In genomic region chr2:144331652-144332355, GRCh38 we compare ENCODE assay signal across 1 cellular context.
TF ChIP-seq lines count a peak whose summit lies in the region.

No MANE protein-coding gene starts in this region.

TF ChIP-seq in K562, 482 proteins besides CTCF, POLR2A, EP300 and RAD21 (continued from another document and continues in another):
- TF ChIP-seq, protein P1, sequence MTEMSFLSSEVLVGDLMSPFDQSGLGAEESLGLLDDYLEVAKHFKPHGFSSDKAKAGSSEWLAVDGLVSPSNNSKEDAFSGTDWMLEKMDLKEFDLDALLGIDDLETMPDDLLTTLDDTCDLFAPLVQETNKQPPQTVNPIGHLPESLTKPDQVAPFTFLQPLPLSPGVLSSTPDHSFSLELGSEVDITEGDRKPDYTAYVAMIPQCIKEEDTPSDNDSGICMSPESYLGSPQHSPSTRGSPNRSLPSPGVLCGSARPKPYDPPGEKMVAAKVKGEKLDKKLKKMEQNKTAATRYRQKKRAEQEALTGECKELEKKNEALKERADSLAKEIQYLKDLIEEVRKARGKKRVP (CRISPR knock-in tag; IDR thresholded peaks at IDR 0.05): no peak
- TF ChIP-seq PHB2 (IDR thresholded peaks at IDR 0.05; ENCODE audit: low read depth): no peak
- TF ChIP-seq ZNF316 (IDR thresholded peaks at IDR 0.05): peak; percentile 22; the same call in 1 of the 2 replicates
- no peak for TF ChIP-seq KLF10 (CRISPR knock-in tag; IDR thresholded peaks at IDR 0.05)
- no peak; the same call in 1 of the 2 replicates for TF ChIP-seq NCOA1 (IDR thresholded peaks at IDR 0.05; ENCODE audit: low read depth)
- TF ChIP-seq POLR2AphosphoS2 (IDR thresholded peaks at IDR 0.05; ENCODE audit: low read length): no peak
- TF ChIP-seq NELFE (IDR thresholded peaks at IDR 0.05; ENCODE audit: insufficient read depth, insufficient read length): no peak
- TF ChIP-seq XRCC4 (IDR thresholded peaks at IDR 0.05; ENCODE audit: extremely low read depth, insufficient read depth, insufficient read length): no peak
- no peak for TF ChIP-seq EZH2 (IDR thresholded peaks at IDR 0.05; ENCODE audit: borderline replicate concordance, low read depth, low read length)
- no peak for TF ChIP-seq STAT5A (IDR thresholded peaks at IDR 0.05; ENCODE audit: borderline replicate concordance, low read length)
- no peak for TF ChIP-seq E2F5 (CRISPR knock-in tag; IDR thresholded peaks at IDR 0.05)
- TF ChIP-seq EWSR1 (IDR thresholded peaks at IDR 0.05; ENCODE audit: borderline replicate concordance, low read depth, partially characterized antibody): no peak
- TF ChIP-seq, protein P2, sequence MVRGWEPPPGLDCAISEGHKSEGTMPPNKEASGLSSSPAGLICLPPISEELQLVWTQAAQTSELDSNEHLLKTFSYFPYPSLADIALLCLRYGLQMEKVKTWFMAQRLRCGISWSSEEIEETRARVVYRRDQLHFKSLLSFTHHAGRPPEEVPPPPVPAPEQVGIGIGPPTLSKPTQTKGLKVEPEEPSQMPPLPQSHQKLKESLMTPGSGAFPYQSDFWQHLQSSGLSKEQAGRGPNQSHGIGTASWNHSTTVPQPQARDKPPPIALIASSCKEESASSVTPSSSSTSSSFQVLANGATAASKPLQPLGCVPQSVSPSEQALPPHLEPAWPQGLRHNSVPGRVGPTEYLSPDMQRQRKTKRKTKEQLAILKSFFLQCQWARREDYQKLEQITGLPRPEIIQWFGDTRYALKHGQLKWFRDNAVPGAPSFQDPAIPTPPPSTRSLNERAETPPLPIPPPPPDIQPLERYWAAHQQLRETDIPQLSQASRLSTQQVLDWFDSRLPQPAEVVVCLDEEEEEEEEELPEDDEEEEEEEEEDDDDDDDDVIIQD (CRISPR knock-in tag; IDR thresholded peaks at IDR 0.05): no peak
- peak; percentile 47 for TF ChIP-seq ZFX (CRISPR knock-in tag; IDR thresholded peaks at IDR 0.05)
- peak; percentile 57; the same call in 1 of the 2 replicates for TF ChIP-seq ARID4B (CRISPR knock-in tag; IDR thresholded peaks at IDR 0.05)
- TF ChIP-seq SMC3 (conservative IDR thresholded peaks at IDR 0.05; ENCODE audit: insufficient read depth, low read depth, low read length): 0 out of 2 replicates have a peak, but pooled peaks have one; percentile 14
- TF ChIP-seq, protein P3, sequence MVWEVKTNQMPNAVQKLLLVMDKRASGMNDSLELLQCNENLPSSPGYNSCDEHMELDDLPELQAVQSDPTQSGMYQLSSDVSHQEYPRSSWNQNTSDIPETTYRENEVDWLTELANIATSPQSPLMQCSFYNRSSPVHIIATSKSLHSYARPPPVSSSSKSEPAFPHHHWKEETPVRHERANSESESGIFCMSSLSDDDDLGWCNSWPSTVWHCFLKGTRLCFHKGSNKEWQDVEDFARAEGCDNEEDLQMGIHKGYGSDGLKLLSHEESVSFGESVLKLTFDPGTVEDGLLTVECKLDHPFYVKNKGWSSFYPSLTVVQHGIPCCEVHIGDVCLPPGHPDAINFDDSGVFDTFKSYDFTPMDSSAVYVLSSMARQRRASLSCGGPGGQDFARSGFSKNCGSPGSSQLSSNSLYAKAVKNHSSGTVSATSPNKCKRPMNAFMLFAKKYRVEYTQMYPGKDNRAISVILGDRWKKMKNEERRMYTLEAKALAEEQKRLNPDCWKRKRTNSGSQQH (CRISPR knock-in tag; IDR thresholded peaks at IDR 0.05): no peak
- peak; percentile 82 to 85 for TF ChIP-seq MAZ (CRISPR knock-in tag; conservative IDR thresholded peaks at IDR 0.05 in 1 of 2, IDR thresholded peaks at IDR 0.05 in 1 of 2)
- TF ChIP-seq ZNF311 (CRISPR knock-in tag; IDR thresholded peaks at IDR 0.05): 0 out of 2 replicates have a peak, but pooled peaks have one; percentile 49
- TF ChIP-seq SREBF2 (CRISPR knock-in tag; IDR thresholded peaks at IDR 0.05): no peak
- peak; percentile 74 to 77 for TF ChIP-seq E2F6 (IDR thresholded peaks at IDR 0.05; ENCODE audit: borderline replicate concordance in 1 of 2, extremely low read depth in 1 of 2, insufficient read depth in 1 of 2, insufficient read length in 1 of 2, low read depth in 1 of 2, low read length in 1 of 2, poor library complexity in 1 of 2, severe bottlenecking in 1 of 2)
- TF ChIP-seq NCOA2 (IDR thresholded peaks at IDR 0.05; ENCODE audit: partially characterized antibody in 2 of 2): no peak
- no peak; the same call in 1 of the 2 replicates for TF ChIP-seq FOXP4 (CRISPR knock-in tag; IDR thresholded peaks at IDR 0.05; ENCODE audit: borderline replicate concordance)
- no peak for TF ChIP-seq PRMT5 (CRISPR knock-in tag; IDR thresholded peaks at IDR 0.05)
- no peak for TF ChIP-seq KDM2B (CRISPR knock-in tag; IDR thresholded peaks at IDR 0.05)
- peak; percentile 35 for TF ChIP-seq BRD9 (IDR thresholded peaks at IDR 0.05; ENCODE audit: low read depth, partially characterized antibody)
- no peak for TF ChIP-seq RBM25 (IDR thresholded peaks at IDR 0.05; ENCODE audit: low read depth, low read length, severe bottlenecking)
- TF ChIP-seq FOXA3 (CRISPR knock-in tag; conservative IDR thresholded peaks at IDR 0.05 in 1 of 2, IDR thresholded peaks at IDR 0.05 in 1 of 2): no peak; a peak in 1 of 4 replicates
- no peak for TF ChIP-seq ZHX1 (conservative IDR thresholded peaks at IDR 0.05; ENCODE audit: low read length)
- no peak for TF ChIP-seq BCL6 (CRISPR knock-in tag; IDR thresholded peaks at IDR 0.05)
- no peak for TF ChIP-seq SMARCA4 (IDR thresholded peaks at IDR 0.05)
- TF ChIP-seq, protein P4, sequence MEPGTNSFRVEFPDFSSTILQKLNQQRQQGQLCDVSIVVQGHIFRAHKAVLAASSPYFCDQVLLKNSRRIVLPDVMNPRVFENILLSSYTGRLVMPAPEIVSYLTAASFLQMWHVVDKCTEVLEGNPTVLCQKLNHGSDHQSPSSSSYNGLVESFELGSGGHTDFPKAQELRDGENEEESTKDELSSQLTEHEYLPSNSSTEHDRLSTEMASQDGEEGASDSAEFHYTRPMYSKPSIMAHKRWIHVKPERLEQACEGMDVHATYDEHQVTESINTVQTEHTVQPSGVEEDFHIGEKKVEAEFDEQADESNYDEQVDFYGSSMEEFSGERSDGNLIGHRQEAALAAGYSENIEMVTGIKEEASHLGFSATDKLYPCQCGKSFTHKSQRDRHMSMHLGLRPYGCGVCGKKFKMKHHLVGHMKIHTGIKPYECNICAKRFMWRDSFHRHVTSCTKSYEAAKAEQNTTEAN (CRISPR knock-in tag; IDR thresholded peaks at IDR 0.05): no peak
- no peak for TF ChIP-seq SIN3A (IDR thresholded peaks at IDR 0.05; ENCODE audit: borderline replicate concordance in 2 of 2, control insufficient read depth in 1 of 2, low read depth in 2 of 2, low read length in 2 of 2)
- TF ChIP-seq CHD2 (IDR thresholded peaks at IDR 0.05; ENCODE audit: low read depth, low read length): no peak
- TF ChIP-seq, protein P5, sequence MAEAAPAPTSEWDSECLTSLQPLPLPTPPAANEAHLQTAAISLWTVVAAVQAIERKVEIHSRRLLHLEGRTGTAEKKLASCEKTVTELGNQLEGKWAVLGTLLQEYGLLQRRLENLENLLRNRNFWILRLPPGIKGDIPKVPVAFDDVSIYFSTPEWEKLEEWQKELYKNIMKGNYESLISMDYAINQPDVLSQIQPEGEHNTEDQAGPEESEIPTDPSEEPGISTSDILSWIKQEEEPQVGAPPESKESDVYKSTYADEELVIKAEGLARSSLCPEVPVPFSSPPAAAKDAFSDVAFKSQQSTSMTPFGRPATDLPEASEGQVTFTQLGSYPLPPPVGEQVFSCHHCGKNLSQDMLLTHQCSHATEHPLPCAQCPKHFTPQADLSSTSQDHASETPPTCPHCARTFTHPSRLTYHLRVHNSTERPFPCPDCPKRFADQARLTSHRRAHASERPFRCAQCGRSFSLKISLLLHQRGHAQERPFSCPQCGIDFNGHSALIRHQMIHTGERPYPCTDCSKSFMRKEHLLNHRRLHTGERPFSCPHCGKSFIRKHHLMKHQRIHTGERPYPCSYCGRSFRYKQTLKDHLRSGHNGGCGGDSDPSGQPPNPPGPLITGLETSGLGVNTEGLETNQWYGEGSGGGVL (CRISPR knock-in tag; IDR thresholded peaks at IDR 0.05): no peak
- no peak for TF ChIP-seq ILF3 (IDR thresholded peaks at IDR 0.05; ENCODE audit: borderline replicate concordance)
- TF ChIP-seq ZNF764 (CRISPR knock-in tag; IDR thresholded peaks at IDR 0.05; ENCODE audit: low read depth): no peak
- TF ChIP-seq ZNF644 (tag; IDR thresholded peaks at IDR 0.05; ENCODE audit: low read depth): no peak
- TF ChIP-seq ZNF384 (IDR thresholded peaks at IDR 0.05; ENCODE audit: low read depth, low read length): 0 out of 2 replicates have a peak, but pooled peaks have one; percentile 8
- TF ChIP-seq NR4A1 (CRISPR knock-in tag; IDR thresholded peaks at IDR 0.05): 0 out of 2 replicates have a peak, but pooled peaks have one; percentile 69
- TF ChIP-seq NR4A1 (tag; IDR thresholded peaks at IDR 0.05): no peak
